Comparison of ENCODE assay signal across 1 cellular context in the genomic region with DNA sequence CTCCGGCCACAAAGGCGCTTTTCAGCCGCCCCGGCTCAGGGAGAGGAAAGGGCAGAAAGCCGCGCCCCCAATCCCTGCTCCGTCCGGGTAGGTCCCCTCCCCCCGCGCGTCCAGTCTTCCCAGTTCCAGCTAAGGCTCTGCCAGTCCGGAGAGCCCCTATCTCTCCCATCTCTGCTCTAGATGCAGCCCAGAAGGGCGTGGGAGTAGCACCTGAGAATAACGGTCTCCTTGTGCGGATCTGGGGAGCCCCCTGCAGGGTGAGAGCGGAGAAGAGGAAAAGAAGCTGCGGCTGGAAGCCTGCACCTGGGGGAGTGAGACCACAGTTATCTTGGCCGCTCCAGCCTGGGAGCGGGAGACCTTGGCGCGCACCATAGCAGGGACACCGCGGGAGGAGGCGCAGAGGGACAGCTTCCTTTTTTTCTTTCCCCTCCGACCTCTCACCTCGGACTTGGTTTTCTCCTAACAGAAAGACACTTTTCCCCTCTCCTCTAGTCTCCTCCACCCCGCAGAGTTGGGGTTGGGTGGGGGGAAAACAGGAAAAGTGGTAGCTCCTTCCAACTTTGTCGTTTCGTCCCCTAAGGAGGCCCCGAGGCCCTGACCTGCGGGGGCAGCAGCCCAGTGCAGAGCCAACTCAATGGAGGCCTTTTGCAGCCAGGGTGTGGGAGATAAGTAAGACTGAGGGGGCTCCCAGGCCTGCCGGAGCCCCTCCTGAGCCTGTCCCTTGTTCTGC.
TF ChIP-seq lines count a peak whose summit lies in the region.

No MANE protein-coding gene starts in this region.

TF ChIP-seq in H1, 55 proteins besides CTCF, POLR2A, EP300 and RAD21:
- TF ChIP-seq YY1 (IDR thresholded peaks at IDR 0.05; ENCODE audit: low read depth, low read length): 0 out of 2 replicates have a peak, but pooled peaks have one; percentile 28
- TF ChIP-seq BRCA1 (IDR thresholded peaks at IDR 0.05; ENCODE audit: low read depth, low read length): peak; percentile 1; the same call in 1 of the 2 replicates
- peak; percentile 92 to 97 for TF ChIP-seq HDAC2 (IDR thresholded peaks at IDR 0.05; ENCODE audit: borderline replicate concordance in 1 of 2, low read depth in 2 of 2, low read length in 2 of 2)
- no peak for TF ChIP-seq CREB1 (IDR thresholded peaks at IDR 0.05)
- peak; percentile 99 for TF ChIP-seq KDM1A (IDR thresholded peaks at IDR 0.05; ENCODE audit: borderline replicate concordance, low read length)
- no peak for TF ChIP-seq POLR2AphosphoS5 (IDR thresholded peaks at IDR 0.05; ENCODE audit: low read depth, low read length)
- TF ChIP-seq, protein P1, sequence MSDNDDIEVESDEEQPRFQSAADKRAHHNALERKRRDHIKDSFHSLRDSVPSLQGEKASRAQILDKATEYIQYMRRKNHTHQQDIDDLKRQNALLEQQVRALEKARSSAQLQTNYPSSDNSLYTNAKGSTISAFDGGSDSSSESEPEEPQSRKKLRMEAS (IDR thresholded peaks at IDR 0.05): 0 out of 2 replicates have a peak, but pooled peaks have one; percentile 19
- TF ChIP-seq CHD1 (IDR thresholded peaks at IDR 0.05; ENCODE audit: low read depth, low read length): no peak
- no peak for TF ChIP-seq SUZ12 (IDR thresholded peaks at IDR 0.05; ENCODE audit: low read length)
- peak; percentile 20 for TF ChIP-seq RNF2 (IDR thresholded peaks at IDR 0.05; ENCODE audit: borderline replicate concordance, low read depth, low read length, missing control alignments, poor library complexity, severe bottlenecking)
- TF ChIP-seq, protein P2, sequence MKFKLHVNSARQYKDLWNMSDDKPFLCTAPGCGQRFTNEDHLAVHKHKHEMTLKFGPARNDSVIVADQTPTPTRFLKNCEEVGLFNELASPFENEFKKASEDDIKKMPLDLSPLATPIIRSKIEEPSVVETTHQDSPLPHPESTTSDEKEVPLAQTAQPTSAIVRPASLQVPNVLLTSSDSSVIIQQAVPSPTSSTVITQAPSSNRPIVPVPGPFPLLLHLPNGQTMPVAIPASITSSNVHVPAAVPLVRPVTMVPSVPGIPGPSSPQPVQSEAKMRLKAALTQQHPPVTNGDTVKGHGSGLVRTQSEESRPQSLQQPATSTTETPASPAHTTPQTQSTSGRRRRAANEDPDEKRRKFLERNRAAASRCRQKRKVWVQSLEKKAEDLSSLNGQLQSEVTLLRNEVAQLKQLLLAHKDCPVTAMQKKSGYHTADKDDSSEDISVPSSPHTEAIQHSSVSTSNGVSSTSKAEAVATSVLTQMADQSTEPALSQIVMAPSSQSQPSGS (IDR thresholded peaks at IDR 0.05; ENCODE audit: low read length): no peak
- peak; percentile 71; the same call in 1 of the 2 replicates for TF ChIP-seq EGR1 (IDR thresholded peaks at IDR 0.05; ENCODE audit: borderline replicate concordance, low read depth, low read length)
- peak; percentile 45; the same call in 1 of the 2 replicates for TF ChIP-seq TCF12 (IDR thresholded peaks at IDR 0.05; ENCODE audit: low read depth, low read length)
TF ChIP-seq in H1: peak in this region for 8.
